In the genomic region with DNA sequence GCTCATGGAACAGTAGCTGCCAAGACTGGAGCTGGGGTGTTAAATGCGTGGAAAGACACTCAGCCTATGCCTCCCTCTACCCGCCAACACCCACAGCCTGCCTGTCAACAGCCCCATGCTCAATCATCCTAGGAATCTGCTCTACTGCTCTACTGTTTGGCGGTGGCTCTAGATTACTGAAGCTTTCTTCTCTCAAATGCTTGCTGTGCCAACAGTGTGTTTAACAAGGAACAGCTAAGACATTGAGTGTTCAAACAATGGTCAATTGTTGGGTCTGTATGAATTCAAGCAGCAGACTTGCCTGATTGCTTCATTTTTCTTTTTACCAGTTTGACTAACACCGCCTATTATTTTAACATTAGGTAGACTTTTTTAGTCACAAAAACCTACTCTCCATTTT, we compare ENCODE assay signal across 27 cellular contexts.
"Had no signal": no experiment of that assay in that cellular context is flagged by ENCODE, and none has a peak within 500 bp of the region (broad histone marks: within the 10 kb centered on the region; RNA-seq: fewer than 3 reads in every experiment).

No MANE protein-coding gene starts in this region.

- H3K4me3 ChIP-seq: esophagus squamous epithelium had no signal

- H3K36me3 ChIP-seq: brain microvascular endothelial cell, esophagus squamous epithelium, WERI-Rb-1 had no signal

- DNase-seq: activated B cell treated with CpG ODN at 0.5 μM for 24 hours; activated CD4-positive, alpha-beta T cell treated with anti-CD3 and anti-CD28 coated beads for 48 hours; activated CD4-positive, alpha-beta T cell treated with anti-CD3 and anti-CD28 coated beads, Interleukin-2, amount 50 U/mL, for 1 hour; activated CD4-positive, alpha-beta T cell treated with anti-CD3 and anti-CD28 coated beads, Interleukin-2, amount 50 U/mL, for 48 hours; activated CD8-positive, alpha-beta memory T cell treated with anti-CD3 and anti-CD28 coated beads for 24 hours; activated CD8-positive, alpha-beta T cell treated with anti-CD3 and anti-CD28 coated beads for 36 hours; activated effector memory CD4-positive, alpha-beta T cell treated with Interleukin-2 at 50 U/mL for 16 hours; activated gamma-delta T cell treated with Interleukin-2 at 50 U/mL for 16 hours; activated naive CD4-positive, alpha-beta T cell treated with anti-CD3 and anti-CD28 coated beads, Interleukin-2, amount 50 U/mL, for 16 hours; activated naive CD4-positive, alpha-beta T cell treated with Interleukin-2 at 50 U/mL for 16 hours; activated T-cell treated with anti-CD3 and anti-CD28 coated beads, Interleukin-2, amount 50 U/mL, for 4 hours; amniotic stem cell; brain microvascular endothelial cell; caudate nucleus; cortex of kidney; dermis blood vessel endothelial cell; effector CD4-positive, alpha-beta T cell; effector memory CD8-positive, alpha-beta T cell; erythroblast; esophagus squamous epithelium; glutamatergic neuron; T-helper 1 cell; T-helper 17 cell; T1000; WERI-Rb-1 had no signal

- H3K27ac ChIP-seq: brain microvascular endothelial cell, esophagus squamous epithelium, WERI-Rb-1 had no signal

- ATAC-seq: activated CD4-positive, CD25-positive, alpha-beta regulatory T cell treated with anti-CD3 and anti-CD28 coated beads, Interleukin-2, amount 50 U/mL, for 24 hours; activated CD8-positive, alpha-beta T cell treated with anti-CD3 and anti-CD28 coated beads for 36 hours; activated T-cell treated with anti-CD3 and anti-CD28 coated beads, Interleukin-2, amount 50 U/mL, for 4 hours; activated T-helper 17 cell treated with anti-CD3 and anti-CD28 coated beads, Interleukin-2, amount 50 U/mL, for 72 hours; effector memory CD8-positive, alpha-beta T cell; T-helper 17 cell had no signal

- H3K4me1 ChIP-seq: esophagus squamous epithelium had no signal
